12 cellular contexts compared by ENCODE assay signal in the genomic region with DNA sequence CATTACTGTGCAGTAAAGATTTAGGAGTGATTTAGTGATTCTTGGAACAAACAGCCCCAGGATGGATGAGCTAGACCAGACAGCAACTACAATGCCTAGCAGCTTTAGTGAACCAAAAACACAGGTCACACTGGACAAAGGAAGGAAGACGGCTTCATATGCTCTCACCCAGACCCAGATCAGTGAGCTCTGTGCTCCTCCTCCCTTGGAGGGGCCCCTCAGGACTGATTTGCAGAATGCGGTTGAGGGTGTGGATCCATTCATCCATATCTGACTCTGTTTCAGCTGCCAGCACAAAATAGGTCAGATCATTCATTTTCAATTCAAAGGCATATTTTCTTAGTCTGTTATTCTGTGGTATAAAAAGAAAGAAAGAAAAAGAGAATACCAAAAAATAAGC.
DNase-seq lines count a peak whose midpoint lies in the region; ATAC-seq, FAIRE-seq and TF ChIP-seq lines count a peak whose summit lies in the region.
"Had no signal": no experiment of that assay in that cellular context is flagged by ENCODE, and none has a peak within 500 bp of the region (broad histone marks: within the 10 kb centered on the region; RNA-seq: fewer than 3 reads in every experiment).

No MANE protein-coding gene starts in this region.

- DNase-seq in activated naive CD4-positive, alpha-beta T cell treated with anti-CD3 and anti-CD28 coated beads for 36 hours: no peak
- no peak for DNase-seq in T-helper 17 cell
- no peak for DNase-seq in stimulated activated naive B cell treated with anti-CD40 and anti-IgM and Interleukin-4, amounts not matched to agents 10 μg/mL and 1 μg/mL and 100 μg/mL, for 72 hours
- no peak for DNase-seq in GM19238 (ENCODE audit: insufficient read length, low spot score)
- no peak for DNase-seq in urothelium cell line (ENCODE audit: low spot score)
- DNase-seq in erythroblast (lab: John Stamatoyannopoulos, UW): no peak
- DNase-seq: activated CD4-positive, alpha-beta memory T cell treated with anti-CD3 and anti-CD28 coated beads, Interleukin-2, amount 10 ng/mL, durations not matched to agents 7 days and 5 days; NCI-H1092; NK-92 treated with Interleukin-12 subunit alpha and Interleukin-12 subunit beta, amount 100 ng/mL, for 24 hours had no signal

- H3K9me3 Mint-ChIP-seq in activated naive CD4-positive, alpha-beta T cell treated with anti-CD3 and anti-CD28 coated beads, Interleukin-2, amount 50 U/mL, for 24 hours: peaks cover 10% of the 10 kb centered on the region
- peaks cover 3% of the 10 kb centered on the region for H3K9me3 Mint-ChIP-seq in activated naive CD4-positive, alpha-beta T cell treated with anti-CD3 and anti-CD28 coated beads for 36 hours
- peaks cover 3 to 7% of the 10 kb centered on the region in 2 donors for H3K9me3 Mint-ChIP-seq in stimulated activated naive B cell treated with anti-CD40 and anti-IgM and Interleukin-4, amounts not matched to agents 10 μg/mL and 1 μg/mL and 100 μg/mL, for 72 hours

- no peak for FAIRE-seq in urothelium cell line (lab: Jason Lieb, UNC)

- H3K4me1 Mint-ChIP-seq in activated naive CD4-positive, alpha-beta T cell treated with anti-CD3 and anti-CD28 coated beads, Interleukin-2, amount 50 U/mL, for 24 hours: peaks cover 32% of the 10 kb centered on the region
- peaks cover 23% of the 10 kb centered on the region for H3K4me1 Mint-ChIP-seq in activated naive CD4-positive, alpha-beta T cell treated with anti-CD3 and anti-CD28 coated beads for 36 hours (ENCODE audit: low read depth)
- peaks cover 7% of the 10 kb centered on the region for H3K4me1 Mint-ChIP-seq in T-helper 17 cell
- peaks cover 20 to 32% of the 10 kb centered on the region in 2 donors for H3K4me1 Mint-ChIP-seq in stimulated activated naive B cell treated with anti-CD40 and anti-IgM and Interleukin-4, amounts not matched to agents 10 μg/mL and 1 μg/mL and 100 μg/mL, for 72 hours

- H3K9me3 ChIP-seq in T-helper 17 cell (ENCODE audit: control insufficient read depth, low read length, poor library complexity, severe bottlenecking): no peaks in the 10 kb centered on the region
- H3K9me3 ChIP-seq: ascending aorta had no signal

- TF ChIP-seq POLR2A in erythroblast (IDR thresholded peaks at IDR 0.05; ENCODE audit: low read length): no peak

- CTCF ChIA-PET in activated naive CD4-positive, alpha-beta T cell treated with anti-CD3 and anti-CD28 coated beads for 36 hours (lab: Charles Lee): no interaction called here

- H3K4me3 Mint-ChIP-seq in activated naive CD4-positive, alpha-beta T cell treated with anti-CD3 and anti-CD28 coated beads, Interleukin-2, amount 50 U/mL, for 24 hours: no peak overlapping the region
- H3K4me3 Mint-ChIP-seq in activated naive CD4-positive, alpha-beta T cell treated with anti-CD3 and anti-CD28 coated beads for 36 hours: no peak overlapping the region
- H3K4me3 Mint-ChIP-seq in T-helper 17 cell: no peak overlapping the region
- no peak overlapping the region for H3K4me3 Mint-ChIP-seq in stimulated activated naive B cell treated with anti-CD40 and anti-IgM and Interleukin-4, amounts not matched to agents 10 μg/mL and 1 μg/mL and 100 μg/mL, for 72 hours
- H3K4me3 Mint-ChIP-seq: activated CD4-positive, alpha-beta memory T cell treated with anti-CD3 and anti-CD28 coated beads, Interleukin-2, amount 10 ng/mL, durations not matched to agents 7 days and 5 days had no signal

- peaks cover 50% of the 10 kb centered on the region for H3K36me3 Mint-ChIP-seq in activated naive CD4-positive, alpha-beta T cell treated with anti-CD3 and anti-CD28 coated beads, Interleukin-2, amount 50 U/mL, for 24 hours
- peaks cover 77% of the 10 kb centered on the region for H3K36me3 Mint-ChIP-seq in activated naive CD4-positive, alpha-beta T cell treated with anti-CD3 and anti-CD28 coated beads for 36 hours (ENCODE audit: low read depth)
- peaks cover 26% of the 10 kb centered on the region for H3K36me3 Mint-ChIP-seq in T-helper 17 cell (ENCODE audit: low read depth)
- H3K36me3 Mint-ChIP-seq in stimulated activated naive B cell treated with anti-CD40 and anti-IgM and Interleukin-4, amounts not matched to agents 10 μg/mL and 1 μg/mL and 100 μg/mL, for 72 hours: peaks cover 66 to 74% of the 10 kb centered on the region in 2 donors

- peak overlapping the region; percentile 31 for H3K27ac Mint-ChIP-seq in activated naive CD4-positive, alpha-beta T cell treated with anti-CD3 and anti-CD28 coated beads, Interleukin-2, amount 50 U/mL, for 24 hours
- no peak overlapping the region for H3K27ac Mint-ChIP-seq in activated naive CD4-positive, alpha-beta T cell treated with anti-CD3 and anti-CD28 coated beads for 36 hours
- peak overlapping the region; percentile 72 for H3K27ac Mint-ChIP-seq in T-helper 17 cell
- H3K27ac Mint-ChIP-seq in stimulated activated naive B cell treated with anti-CD40 and anti-IgM and Interleukin-4, amounts not matched to agents 10 μg/mL and 1 μg/mL and 100 μg/mL, for 72 hours: peak overlapping the region; percentile 53

- H3K27me3 Mint-ChIP-seq in activated naive CD4-positive, alpha-beta T cell treated with anti-CD3 and anti-CD28 coated beads, Interleukin-2, amount 50 U/mL, for 24 hours: no peaks in the 10 kb centered on the region
- H3K27me3 Mint-ChIP-seq in activated naive CD4-positive, alpha-beta T cell treated with anti-CD3 and anti-CD28 coated beads for 36 hours (ENCODE audit: low read depth): no peaks in the 10 kb centered on the region
- H3K27me3 Mint-ChIP-seq in T-helper 17 cell: no peaks in the 10 kb centered on the region
- no peaks in the 10 kb centered on the region for H3K27me3 Mint-ChIP-seq in stimulated activated naive B cell treated with anti-CD40 and anti-IgM and Interleukin-4, amounts not matched to agents 10 μg/mL and 1 μg/mL and 100 μg/mL, for 72 hours
- H3K27me3 Mint-ChIP-seq: activated CD4-positive, alpha-beta memory T cell treated with anti-CD3 and anti-CD28 coated beads, Interleukin-2, amount 10 ng/mL, durations not matched to agents 7 days and 5 days had no signal

- ATAC-seq in HG02642 (IDR thresholded peaks at IDR 0.05; ENCODE audit: poor library complexity, unreplicated experiment): peak; percentile 60
- no peak for ATAC-seq in T-helper 17 cell
- peak; percentile 38 to 59 for ATAC-seq in stimulated activated naive B cell treated with anti-CD40 and anti-IgM and Interleukin-4, amounts not matched to agents 10 μg/mL and 1 μg/mL and 100 μg/mL, for 72 hours (replicated peaks)

- intact Hi-C loops in activated naive CD4-positive, alpha-beta T cell treated with anti-CD3 and anti-CD28 coated beads for 36 hours (cut with micrococcal nuclease): no loop called here
